Comparison of ENCODE assay signal across 25 cellular contexts in genomic region chr11:41921991-41922390, GRCh38.
"Had no signal": no experiment of that assay in that cellular context is flagged by ENCODE, and none has a peak within 500 bp of the region (broad histone marks: within the 10 kb centered on the region; RNA-seq: fewer than 3 reads in every experiment).

No MANE protein-coding gene starts in this region.

- H3K9me3 ChIP-seq: adrenal gland, pancreas, psoas muscle, thoracic aorta, vagina had no signal

- H3K27ac Mint-ChIP-seq: activated naive CD8-positive, alpha-beta T cell; activated T-cell treated with anti-CD3 and anti-CD28 coated beads, Interleukin-2, amount 50 U/mL, for 24 hours; activated T-helper 17 cell treated with anti-CD3 and anti-CD28 coated beads, Interleukin-2, amount 50 U/mL, for 72 hours; natural killer cell; type B pancreatic cell had no signal

- H3K27me3 ChIP-seq: adrenal gland, gastroesophageal sphincter, heart left ventricle, pancreas, right atrium auricular region, spleen, vagina had no signal

- H3K4me1 Mint-ChIP-seq: activated T-helper 17 cell treated with anti-CD3 and anti-CD28 coated beads, Interleukin-2, amount 50 U/mL, for 72 hours; central memory CD8-positive, alpha-beta T cell; natural killer cell had no signal

- H3K4me1 ChIP-seq: adrenal gland, gastroesophageal sphincter, heart left ventricle, pancreas, psoas muscle, right atrium auricular region, spleen, vagina had no signal

- ATAC-seq: activated T-helper 17 cell treated with anti-CD3 and anti-CD28 coated beads, Interleukin-2, amount 50 U/mL, for 72 hours; gastroesophageal sphincter; heart left ventricle; left ventricle myocardium superior; natural killer cell; pancreas; psoas muscle had no signal

- H3K36me3 Mint-ChIP-seq: activated naive CD8-positive, alpha-beta T cell; natural killer cell; type B pancreatic cell had no signal

- H3K4me3 ChIP-seq: adrenal gland, gastroesophageal sphincter, heart left ventricle, pancreas, psoas muscle, right atrium auricular region, spleen, thoracic aorta, vagina had no signal

- DNase-seq: activated CD4-positive, alpha-beta T cell treated with anti-CD3 and anti-CD28 coated beads, Interleukin-2, amount 50 U/mL, for 4 hours; activated CD8-positive, alpha-beta memory T cell treated with anti-CD3 and anti-CD28 coated beads for 24 hours; activated CD8-positive, alpha-beta memory T cell treated with anti-CD3 and anti-CD28 coated beads, Interleukin-2, amount 50 U/mL, for 4 hours; activated T-cell treated with anti-CD3 and anti-CD28 coated beads, Interleukin-2, amount 50 U/mL, for 24 hours; adrenal gland; heart left ventricle; left ventricle myocardium superior; mammary epithelial cell; midbrain; natural killer cell; pancreas; psoas muscle; spleen; stimulated activated CD4-positive, alpha-beta T cell treated with anti-CD3 and anti-CD28 coated beads, Interleukin-4, amount 100 ng/mL, for 24 hours; stimulated activated naive CD4-positive, alpha-beta T cell treated with Interleukin-2 at 50 U/mL for 16 hours; T-helper 9 cell had no signal

- H3K27ac ChIP-seq: adrenal gland, epithelial cell of prostate, gastroesophageal sphincter, heart left ventricle, pancreas, psoas muscle, right atrium auricular region, spleen, thoracic aorta, vagina had no signal

- H3K4me3 Mint-ChIP-seq: activated naive CD8-positive, alpha-beta T cell; activated T-cell treated with anti-CD3 and anti-CD28 coated beads, Interleukin-2, amount 50 U/mL, for 24 hours; activated T-helper 17 cell treated with anti-CD3 and anti-CD28 coated beads, Interleukin-2, amount 50 U/mL, for 72 hours; central memory CD8-positive, alpha-beta T cell; natural killer cell; type B pancreatic cell had no signal

- H3K27me3 Mint-ChIP-seq: activated naive CD8-positive, alpha-beta T cell; activated T-cell treated with anti-CD3 and anti-CD28 coated beads, Interleukin-2, amount 50 U/mL, for 24 hours; activated T-helper 17 cell treated with anti-CD3 and anti-CD28 coated beads, Interleukin-2, amount 50 U/mL, for 72 hours; central memory CD8-positive, alpha-beta T cell; type B pancreatic cell had no signal

- H3K36me3 ChIP-seq: adrenal gland, gastroesophageal sphincter, heart left ventricle, pancreas, right atrium auricular region, spleen, thoracic aorta, vagina had no signal
